ENCODE assay signal across 14 cellular contexts in the genomic region with DNA sequence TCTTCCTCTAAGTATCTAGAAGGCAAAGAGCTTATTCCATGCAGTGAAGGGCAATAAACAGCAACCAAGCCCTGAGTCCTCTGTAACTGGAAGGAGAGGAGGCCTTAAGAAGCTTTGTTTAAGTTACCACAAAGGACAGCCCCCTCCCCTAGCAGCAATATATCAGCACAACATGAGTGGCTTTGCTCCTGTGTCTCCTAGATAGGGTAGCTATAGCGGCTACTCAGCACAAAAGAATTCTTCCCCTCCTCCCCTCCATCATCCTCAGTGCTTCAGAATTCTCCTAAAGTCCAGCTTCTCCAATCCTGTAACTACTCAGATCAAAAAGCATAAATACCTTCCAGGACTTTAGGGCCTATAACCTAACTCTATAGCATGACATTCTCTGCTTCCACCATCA. TPM values are rescaled to one million over a fixed set of nuclear protein-coding genes. Genes with fewer than 3 reads are reported as not detected.
DNase-seq lines count a peak whose midpoint lies in the region; ATAC-seq, FAIRE-seq and TF ChIP-seq lines count a peak whose summit lies in the region.
"Had no signal": no experiment of that assay in that cellular context is flagged by ENCODE, and none has a peak within 500 bp of the region (broad histone marks: within the 10 kb centered on the region; RNA-seq: fewer than 3 reads in every experiment).

No MANE protein-coding gene starts in this region.

- no peak overlapping the region for H3K4me3 ChIP-seq in AG04450 (ENCODE audit: low read depth, low read length)
- no peak overlapping the region for H3K4me3 ChIP-seq in GM23338
- H3K4me3 ChIP-seq in adipocyte (ENCODE audit: low read length), result no peak overlapping the region
- no peak overlapping the region for H3K4me3 ChIP-seq in keratinocyte (ENCODE audit: control insufficient read depth in 2 of 3, extremely low read depth in 1 of 3, insufficient read depth in 2 of 3, low read depth in 1 of 3, low read length in 3 of 3)

- CTCF ChIA-PET in AG04450 (lab: Charles Lee), result no interaction called here

- H3K36me3 Mint-ChIP-seq in GM23338 (ENCODE audit: low read depth), result peaks cover 61% of the 10 kb centered on the region

- H3K9me2 ChIP-seq in GM23338 (ENCODE audit: insufficient read depth), result no peaks in the 10 kb centered on the region

- no peaks in the 10 kb centered on the region for H3K9me3 Mint-ChIP-seq in GM23338

- H3K4me1 ChIP-seq in GM23338 (ENCODE audit: insufficient read depth), result no peaks in the 10 kb centered on the region
- peaks cover 6% of the 10 kb centered on the region for H3K4me1 ChIP-seq in adipocyte (ENCODE audit: control insufficient read depth, insufficient read depth, low read length)
- no peaks in the 10 kb centered on the region for H3K4me1 ChIP-seq in keratinocyte (ENCODE audit: control insufficient read depth, extremely low read depth, insufficient read depth, low read length)

- H3K4me1 Mint-ChIP-seq in GM23338, result peaks cover 7% of the 10 kb centered on the region

- no peak for DNase-seq in AG04450 (ENCODE audit: low read depth, low spot score)
- DNase-seq in GM23338 (ENCODE audit: low spot score), result peak; percentile 29
- DNase-seq in adipocyte (ENCODE audit: low read depth), result peak; percentile 29
- DNase-seq in keratinocyte (ENCODE audit: low read depth, low spot score), result no peak
- no peak for DNase-seq in NCI-H1436 treated with DMSO at 0.1 percent for 48 hours (lab: John Stamatoyannopoulos, UW)
- no peak for DNase-seq in T-helper 1 cell
- no peak for DNase-seq in NCI-H187 (lab: John Stamatoyannopoulos, UW)
- DNase-seq: activated CD4-positive, CD25-positive, alpha-beta regulatory T cell treated with anti-CD3 and anti-CD28 coated beads, Interleukin-2, amount 50 U/mL, for 72 hours; activated effector memory CD4-positive, alpha-beta T cell treated with anti-CD3 and anti-CD28 coated beads, Interleukin-2, amount 50 U/mL, for 16 hours; left colon; NCI-H69 had no signal

- peaks cover 60% of the 10 kb centered on the region for H4K20me1 ChIP-seq in GM23338 (replicated peaks; ENCODE audit: insufficient read depth)
- H4K20me1 ChIP-seq in keratinocyte (ENCODE audit: control insufficient read depth, extremely low read depth, insufficient read depth, low read length), result peaks cover 4% of the 10 kb centered on the region

- dilution Hi-C loops in keratinocyte (cut with MboI; ENCODE audit: extremely low pct_ligation_motif_present, low sequenced_read_pairs), result no loop called here

- no peak overlapping the region for H3K4me2 ChIP-seq in GM23338
- H3K4me2 ChIP-seq in keratinocyte (ENCODE audit: control insufficient read depth, extremely low read depth, insufficient read depth, low read depth, low read length), result no peak overlapping the region

- TF ChIP-seq CTCF in AG04450 (IDR thresholded peaks at IDR 0.05; ENCODE audit: low read depth, low read length) (no peak), GM23338 (conservative IDR thresholded peaks at IDR 0.05; ENCODE audit: low read depth in 2 of 2) (no peak), keratinocyte (optimal IDR thresholded peaks at IDR 0.05 in 1 of 3, IDR thresholded peaks at IDR 0.05 in 1 of 3, conservative IDR thresholded peaks at IDR 0.05 in 1 of 3; ENCODE audit: extremely low read depth in 1 of 3, insufficient read depth in 2 of 3, low read length in 3 of 3) (no peak)

- ATAC-seq in GM23338 (peak; percentile 75), GM18907 (IDR thresholded peaks at IDR 0.05; ENCODE audit: unreplicated experiment) (no peak)
- ATAC-seq: left colon had no signal

- H3K79me2 ChIP-seq in GM23338 (replicated peaks; ENCODE audit: insufficient read depth) (peaks cover 100% of the 10 kb centered on the region), keratinocyte (ENCODE audit: control insufficient read depth, insufficient read depth, low read length) (peaks cover 66% of the 10 kb centered on the region)

- H3K27ac ChIP-seq in AG04450 (ENCODE audit: low read depth, low read length) (peak overlapping the region; percentile 11), GM23338 (ENCODE audit: low read depth) (peak overlapping the region; percentile 23), keratinocyte (ENCODE audit: control insufficient read depth, insufficient read depth, low read length) (no peak overlapping the region)
- H3K27ac ChIP-seq: HL-60 had no signal

- H3K27me3 Mint-ChIP-seq in GM23338 (ENCODE audit: insufficient read depth, low read depth, poor library complexity), result peaks cover 5% of the 10 kb centered on the region

- FAIRE-seq in keratinocyte (lab: Jason Lieb, UNC), result peak; percentile 41

- no peak overlapping the region for H3K9ac ChIP-seq in adipocyte (ENCODE audit: low read length)
- H3K9ac ChIP-seq in keratinocyte (ENCODE audit: control insufficient read depth, extremely low read depth, insufficient read depth, low read length), result no peak overlapping the region

- H2AFZ ChIP-seq in GM23338, result no peak overlapping the region
- no peak overlapping the region for H2AFZ ChIP-seq in keratinocyte (ENCODE audit: control insufficient read depth, low read length)

- no peak overlapping the region for H3K4me3 Mint-ChIP-seq in GM23338
- H3K4me3 Mint-ChIP-seq: CD14-positive monocyte had no signal

- no peaks in the 10 kb centered on the region for H3K27me3 ChIP-seq in AG04450 (ENCODE audit: control insufficient read depth, insufficient read depth, low read length)
- no peaks in the 10 kb centered on the region for H3K27me3 ChIP-seq in GM23338 (ENCODE audit: insufficient read depth)
- H3K27me3 ChIP-seq in adipocyte (replicated peaks; ENCODE audit: control insufficient read depth, insufficient read depth, low read length), result no peaks in the 10 kb centered on the region
- H3K27me3 ChIP-seq in keratinocyte (ENCODE audit: control insufficient read depth, extremely low read depth, insufficient read depth, low read length), result no peaks in the 10 kb centered on the region

- POLR2A ChIA-PET in AG04450 (lab: Yijun Ruan, JAX), result interaction anchor here (0.7 kb wide), 1 partner anchor 43 kb away, joined by 3 read pairs; no protein-coding TSS in a partner anchor

- H3K27ac Mint-ChIP-seq in GM23338, result peak overlapping the region; percentile 2; the same call in 1 of the 2 replicates

- H3K9me3 ChIP-seq in AG04450 (ENCODE audit: control insufficient read depth, insufficient read depth, low read length), result no peaks in the 10 kb centered on the region
- H3K9me3 ChIP-seq in adipocyte (ENCODE audit: control insufficient read depth, low read length), result no peaks in the 10 kb centered on the region
- no peaks in the 10 kb centered on the region for H3K9me3 ChIP-seq in keratinocyte (ENCODE audit: control insufficient read depth, low read depth, low read length)

- H3K9me1 ChIP-seq in keratinocyte (ENCODE audit: control insufficient read depth, extremely low read depth, insufficient read depth, low read length), result no peaks in the 10 kb centered on the region

- H3F3A ChIP-seq in GM23338 (replicated peaks; ENCODE audit: low read depth), result peaks cover 17% of the 10 kb centered on the region; the same call in 1 of the 2 replicates

- H3K36me3 ChIP-seq in GM23338 (ENCODE audit: insufficient read depth) (peaks cover 7% of the 10 kb centered on the region; the same call in 1 of the 2 replicates), adipocyte (ENCODE audit: control insufficient read depth, insufficient read depth, low read length, severe bottlenecking) (peaks cover 17% of the 10 kb centered on the region), keratinocyte (ENCODE audit: control insufficient read depth in 2 of 2, extremely low read depth in 1 of 2, insufficient read depth in 2 of 2, low read length in 2 of 2) (peaks cover 0 to 2% of the 10 kb centered on the region in 2 experiments)

RNA-seq across cellular contexts. Expression of gene SUMO1, which starts 16.5 kb away (rescaled TPM):
- 138 and 192 TPM in 2 replicates for polyA plus RNA-seq in AG04450 (2011; rRNA removed)
- 48.5 and 82.6 TPM in 2 replicates for polyA minus RNA-seq in AG04450 (2011; rRNA and poly(A)+ RNA removed)
- total RNA-seq in GM23338 (2014; rRNA removed; shearing (Covaris generic)), result 217 and 246 TPM in 2 replicates
- 418 and 507 TPM in 2 replicates for polyA plus RNA-seq in GM23338 (2016; fragmentation: Nextera tagmentation; extraction: Ambion mirVana)
- polyA plus RNA-seq in keratinocyte, result 88.2 to 179 TPM (median 100 TPM) in 3 replicates
- 66.9 TPM for polyA plus RNA-seq in keratinocyte (2011; ENCODE audit: low read depth)
- polyA plus RNA-seq in keratinocyte (2011; cell fraction: cytosol; rRNA removed), result 96.3 and 174 TPM in 2 replicates
- polyA plus RNA-seq in keratinocyte (2011; cell fraction: nucleus; rRNA removed), result 28.7 and 45.1 TPM in 2 replicates
- polyA plus RNA-seq in keratinocyte (2012; ENCODE audit: low replicate concordance), result 116 and 146 TPM in 2 replicates
- 13.0 to 69.0 TPM (median 42.0 TPM) in 3 replicates for polyA minus RNA-seq in keratinocyte
- polyA minus RNA-seq in keratinocyte (2011; cell fraction: cytosol; rRNA and poly(A)+ RNA removed), result 71.0 TPM
- 16.0 and 26.8 TPM in 2 replicates for polyA minus RNA-seq in keratinocyte (2011; cell fraction: nucleus; rRNA and poly(A)+ RNA removed)

RNA-seq across cellular contexts. Expression of gene NOP58, which starts 43.7 kb away (rescaled TPM):
- polyA plus RNA-seq in AG04450 (2011; rRNA removed), result 41.9 and 63.4 TPM in 2 replicates
- 22.3 and 28.9 TPM in 2 replicates for polyA minus RNA-seq in AG04450 (2011; rRNA and poly(A)+ RNA removed)
- total RNA-seq in GM23338 (2014; rRNA removed; shearing (Covaris generic)), result 174 and 216 TPM in 2 replicates
- polyA plus RNA-seq in GM23338 (2016; fragmentation: Nextera tagmentation; extraction: Ambion mirVana), result 178 and 236 TPM in 2 replicates
- polyA plus RNA-seq in keratinocyte, result 54.2 to 118 TPM (median 66.6 TPM) in 3 replicates
- polyA plus RNA-seq in keratinocyte (2011; ENCODE audit: low read depth), result 116 TPM
- polyA plus RNA-seq in keratinocyte (2011; cell fraction: cytosol; rRNA removed), result 42.0 and 65.6 TPM in 2 replicates
- 67.6 and 123 TPM in 2 replicates for polyA plus RNA-seq in keratinocyte (2011; cell fraction: nucleus; rRNA removed)
- 50.9 and 97.9 TPM in 2 replicates for polyA plus RNA-seq in keratinocyte (2012; ENCODE audit: low replicate concordance)
- polyA minus RNA-seq in keratinocyte, result 25.8 to 78.9 TPM (median 30.2 TPM) in 3 replicates
- 30.3 TPM for polyA minus RNA-seq in keratinocyte (2011; cell fraction: cytosol; rRNA and poly(A)+ RNA removed)
- 74.6 and 104 TPM in 2 replicates for polyA minus RNA-seq in keratinocyte (2011; cell fraction: nucleus; rRNA and poly(A)+ RNA removed)

Comparison
In these comparisons a context has a peak if more than half of its experiments do, and no peak if none do; other contexts are left out.
1. DNase-seq: peak in GM23338 (single experiment) and adipocyte (single experiment); none in AG04450 (single experiment), keratinocyte (single experiment), NCI-H1436 treated with DMSO at 0.1 percent for 48 hours (single experiment), T-helper 1 cell (0 of 5) and NCI-H187 (0 of 2).